12 cellular contexts compared by ENCODE assay signal in genomic region chr17:688100-688989, GRCh38. TPM values are rescaled to one million over a fixed set of nuclear protein-coding genes. Genes with fewer than 3 reads are reported as not detected.
DNase-seq lines count a peak whose midpoint lies in the region; ATAC-seq and TF ChIP-seq lines count a peak whose summit lies in the region.
"Had no signal": no experiment of that assay in that cellular context is flagged by ENCODE, and none has a peak within 500 bp of the region (broad histone marks: within the 10 kb centered on the region; RNA-seq: fewer than 3 reads in every experiment).

No MANE protein-coding gene starts in this region.

- H3K79me2 ChIP-seq in PC-9 (ENCODE audit: low read depth) = peaks cover 8% of the 10 kb centered on the region

- POLR2A ChIA-PET in PC-9 (lab: Charles Lee; ENCODE audit: unreplicated experiment) = no interaction called here

- H3K27me3 ChIP-seq in lower lobe of right lung (ENCODE audit: low read depth) (no peaks in the 10 kb centered on the region), MG63 (no peaks in the 10 kb centered on the region), PC-9 (ENCODE audit: insufficient read depth, low read depth) (no peaks in the 10 kb centered on the region)

- ATAC-seq in lower lobe of right lung = peak in 1 of 2 donors; percentile 18
- no peak for ATAC-seq in HG03139 (IDR thresholded peaks at IDR 0.05; ENCODE audit: unreplicated experiment)
- ATAC-seq: GM12878; psoas muscle; stimulated activated naive B cell treated with anti-CD40 and anti-IgM and Interleukin-4, amounts not matched to agents 10 μg/mL and 1 μg/mL and 100 μg/mL, for 72 hours had no signal

- H2AFZ ChIP-seq in PC-9 = no peak overlapping the region

- H3K36me3 ChIP-seq in lower lobe of right lung (peaks cover 71% of the 10 kb centered on the region), MG63 (peaks cover 26% of the 10 kb centered on the region), PC-9 (ENCODE audit: low read depth) (peaks cover 36% of the 10 kb centered on the region)

- no peak overlapping the region for H3K4me3 ChIP-seq in lower lobe of right lung
- no peak overlapping the region for H3K4me3 ChIP-seq in MG63
- no peak overlapping the region for H3K4me3 ChIP-seq in PC-9
- H3K4me3 ChIP-seq: GM12878, psoas muscle had no signal

- H3K4me2 ChIP-seq in PC-9 = no peak overlapping the region

- H3K4me1 ChIP-seq in lower lobe of right lung (no peaks in the 10 kb centered on the region), PC-9 (replicated peaks; ENCODE audit: insufficient read depth) (peaks cover 30% of the 10 kb centered on the region)

- CTCF ChIA-PET in PC-9 (lab: Charles Lee) = interaction anchor here (1.1 to 1.2 kb wide), 2 partner anchors 157 to 308 kb away, joined by 3 to 4 read pairs; partner anchors contain the start of gene TIMM22

- no TSS peak for BruUV-seq in PC-9 (replicated peaks; lab: Mats Ljungman, UMichigan)

- H3K27ac ChIP-seq in lower lobe of right lung (no peak overlapping the region), PC-9 (no peak overlapping the region)
- H3K27ac ChIP-seq: epithelial cell of prostate, psoas muscle had no signal

- DNase-seq in CD1c-positive myeloid dendritic cell (ENCODE audit: extremely low spot score) (peak; percentile 42), HT-29 (ENCODE audit: low spot score) (peak; percentile 5), astrocyte of the hippocampus (ENCODE audit: low read depth, low spot score) (peak; percentile 34), lower lobe of right lung (no peak), MG63 (no peak), SKM-1 (lab: John Stamatoyannopoulos, UW; ENCODE audit: unreplicated experiment) (no peak), PC-9 (no peak)
- DNase-seq: psoas muscle; stimulated activated naive B cell treated with anti-CD40 and anti-IgM and Interleukin-4, amounts not matched to agents 10 μg/mL and 1 μg/mL and 100 μg/mL, for 72 hours had no signal

- peaks cover 12% of the 10 kb centered on the region; the same call in 1 of the 2 replicates for H3F3A ChIP-seq in PC-9 (ENCODE audit: insufficient read depth, low read depth)

- H3K9me3 ChIP-seq in lower lobe of right lung = no peaks in the 10 kb centered on the region
- H3K9me3 ChIP-seq in MG63 = no peaks in the 10 kb centered on the region
- H3K9me3 ChIP-seq in PC-9 (ENCODE audit: insufficient read depth, low read depth) = no peaks in the 10 kb centered on the region
- H3K9me3 ChIP-seq: psoas muscle had no signal

- no peaks in the 10 kb centered on the region for H3K9me2 ChIP-seq in PC-9 (ENCODE audit: insufficient read depth)

- intact Hi-C loops in lower lobe of right lung (cut with DNase I) (no loop called here), PC-9 (cut with micrococcal nuclease; ENCODE audit: unreplicated experiment) (no loop called here)

- peak; percentile 22 for TF ChIP-seq CTCF in lower lobe of right lung (IDR thresholded peaks at IDR 0.05)
- TF ChIP-seq CTCF in PC-9 (conservative IDR thresholded peaks at IDR 0.05) = no peak

- no peaks in the 10 kb centered on the region for H4K20me1 ChIP-seq in PC-9 (ENCODE audit: insufficient read depth)

RNA-seq across cellular contexts. Expression of gene VPS53, which starts 26.3 kb away (rescaled TPM):
- 11.1 and 12.0 TPM in 2 replicates for total RNA-seq in HT-29 (2014; rRNA removed; shearing (Covaris generic))
- total RNA-seq in lower lobe of right lung (83.4 TPM), PC-9 (2021) (71.5 and 77.6 TPM in 2 replicates)
- 5.1 and 6.9 TPM in 2 replicates for total RNA-seq in MG63 (2014; rRNA removed; shearing (Covaris generic); ENCODE audit: low replicate concordance)

RNA-seq across cellular contexts. Expression of gene TLCD3A, which starts 44.1 kb away (rescaled TPM):
- total RNA-seq in HT-29 (2014; rRNA removed; shearing (Covaris generic)) = 17.4 and 21.7 TPM in 2 replicates
- total RNA-seq in lower lobe of right lung = 8.9 TPM
- 5.7 and 6.7 TPM in 2 replicates for total RNA-seq in MG63 (2014; rRNA removed; shearing (Covaris generic); ENCODE audit: low replicate concordance)
- total RNA-seq in PC-9 (2021) = 13.4 and 29.4 TPM in 2 replicates

Comparison
In these comparisons a context has a peak if more than half of its experiments do, and no peak if none do; other contexts are left out.
1. DNase-seq: peak in CD1c-positive myeloid dendritic cell (single experiment), HT-29 (single experiment) and astrocyte of the hippocampus (single experiment); none in lower lobe of right lung (single experiment), MG63 (single experiment), SKM-1 (single experiment) and PC-9 (0 of 2).